14 cellular contexts compared by ENCODE assay signal in genomic region chr9:123725389-123725788, GRCh38.
A peak's percentile ranks its signal among the peaks of the same experiment; 100 is the strongest.
DNase-seq lines count a peak whose midpoint lies in the region; ATAC-seq and TF ChIP-seq lines count a peak whose summit lies in the region.
"Had no signal": no experiment of that assay in that cellular context is flagged by ENCODE, and none has a peak within 500 bp of the region (broad histone marks: within the 10 kb centered on the region; RNA-seq: fewer than 3 reads in every experiment).

No MANE protein-coding gene starts in this region.

- H3K23ac ChIP-seq in IMR-90 (ENCODE audit: low read depth, low read length) = no peak overlapping the region

- no peak overlapping the region for H3K4me2 ChIP-seq in IMR-90 (ENCODE audit: low read depth, low read length)

- H3K4me3 ChIP-seq in IMR-90 (ENCODE audit: insufficient read depth, low read depth, low read length) = no peak overlapping the region
- no peak overlapping the region for H3K4me3 ChIP-seq in CD4-positive, alpha-beta memory T cell (ENCODE audit: low read length in 2 of 2)
- H3K4me3 ChIP-seq: skin epidermis, thoracic aorta had no signal

- H3K9me3 Mint-ChIP-seq in brain (peaks cover 49 to 72% (median 63%) of the 10 kb centered on the region in 5 experiments), osteocyte (ENCODE audit: unreplicated experiment) (peaks cover 23% of the 10 kb centered on the region)
- peaks cover 7 to 28% (median 21%) of the 10 kb centered on the region in 8 donors for H3K9me3 Mint-ChIP-seq in CD4-positive, alpha-beta memory T cell

- H3K36me3 Mint-ChIP-seq in brain = peaks cover 82% of the 10 kb centered on the region
- peaks cover 32 to 58% of the 10 kb centered on the region in 2 donors for H3K36me3 Mint-ChIP-seq in CD4-positive, alpha-beta memory T cell
- H3K36me3 Mint-ChIP-seq in osteocyte (ENCODE audit: unreplicated experiment) = peaks cover 22% of the 10 kb centered on the region

- H3K27ac ChIP-seq in IMR-90 (ENCODE audit: insufficient read depth, low read length) (no peak overlapping the region), substantia nigra (ENCODE audit: low read depth, low read length, poor library complexity, severe bottlenecking) (no peak overlapping the region)
- no peak overlapping the region for H3K27ac ChIP-seq in CD4-positive, alpha-beta memory T cell (ENCODE audit: low read depth, low read length)
- H3K27ac ChIP-seq: skin epidermis, thoracic aorta had no signal

- WGBS in IMR-90 (ENCODE audit: extremely low coverage in 2 of 2, insufficient read length in 1 of 2), 2 experiments = 49% methylated on average over 3 of the region's 8 CpGs; no CpG with 5 or more reads in 1 of the 2 experiments

- H4K20me1 ChIP-seq in IMR-90 (ENCODE audit: insufficient read depth, low read length) = no peaks in the 10 kb centered on the region

- no peak overlapping the region for H2AFZ ChIP-seq in IMR-90 (replicated peaks; ENCODE audit: low read length, poor library complexity)

- peak; percentile 17; the same call in 1 of the 2 replicates for ATAC-seq in IMR-90 (ENCODE audit: low read depth)

- no peak overlapping the region for H2AK5ac ChIP-seq in IMR-90 (ENCODE audit: low read depth, low read length)

- no peak overlapping the region for H2BK15ac ChIP-seq in IMR-90 (ENCODE audit: low read depth, low read length)

- no peak overlapping the region for H3K9ac ChIP-seq in IMR-90 (ENCODE audit: low read depth, low read length)

- no peak overlapping the region for H2BK20ac ChIP-seq in IMR-90 (ENCODE audit: low read depth, low read length)

- in situ Hi-C loops in IMR-90 (cut with MboI; ENCODE audit: low sequenced_read_pairs) = no loop called here

- DNase-seq in IMR-90 (peak; percentile 13), hypothalamus (lab: John Stamatoyannopoulos, UW) (peak in 35 of 51 donors; percentile 1 to 74 (median 36)), substantia nigra (lab: John Stamatoyannopoulos, UW) (peak in 39 of 49 donors; percentile 5 to 65 (median 33)), osteocyte (ENCODE audit: extremely low spot score, unreplicated experiment) (no peak), SIG-M5 treated with dmso at 0.1 percent for 504 hours (lab: John Stamatoyannopoulos, UW; ENCODE audit: unreplicated experiment) (no peak)
- DNase-seq in CD4-positive, alpha-beta memory T cell = no peak
- DNase-seq: activated CD4-positive, alpha-beta T cell treated with anti-CD3 and anti-CD28 coated beads for 48 hours; Kasumi-1; NCI-H2081; OCI-M1 had no signal

- BruUV-seq in IMR-90 (replicated peaks; lab: Mats Ljungman, UMichigan) = no TSS peak

- no peak overlapping the region for H4K8ac ChIP-seq in IMR-90 (ENCODE audit: low read depth in 2 of 2, low read length in 2 of 2)

- no peaks in the 10 kb centered on the region for H3K27me3 ChIP-seq in IMR-90 (ENCODE audit: control insufficient read depth, insufficient read depth, low read length)
- no peaks in the 10 kb centered on the region for H3K27me3 ChIP-seq in CD4-positive, alpha-beta memory T cell (ENCODE audit: insufficient read depth, low read length)

- H4K5ac ChIP-seq in IMR-90 (ENCODE audit: low read depth, low read length) = no peak overlapping the region

- H3K36me3 ChIP-seq in IMR-90 (ENCODE audit: control insufficient read depth, insufficient read depth, low read length) = no peaks in the 10 kb centered on the region
- H3K36me3 ChIP-seq in CD4-positive, alpha-beta memory T cell (ENCODE audit: insufficient read depth, low read length) = no peaks in the 10 kb centered on the region
- H3K36me3 ChIP-seq: thoracic aorta had no signal

- no peak overlapping the region for H3K18ac ChIP-seq in IMR-90 (ENCODE audit: low read depth, low read length)

- H3K14ac ChIP-seq in IMR-90 (replicated peaks; ENCODE audit: low read depth, low read length) = no peak overlapping the region

- H2BK5ac ChIP-seq in IMR-90 (ENCODE audit: low read depth, low read length, poor library complexity, severe bottlenecking) = no peak overlapping the region

- H2BK120ac ChIP-seq in IMR-90 (ENCODE audit: low read depth, low read length) = no peak overlapping the region

- peaks cover 0 to 4% of the 10 kb centered on the region in 2 experiments; a peak in 1 of 4 replicates for H3K79me1 ChIP-seq in IMR-90 (ENCODE audit: low read depth in 1 of 2, low read length in 2 of 2)

- no peak overlapping the region for H3K56ac ChIP-seq in IMR-90 (ENCODE audit: extremely low read depth, insufficient read depth, low read length)

- H2AK9ac ChIP-seq in IMR-90 (replicated peaks; ENCODE audit: low read depth, low read length, poor library complexity) = no peak overlapping the region

- intact Hi-C loops in IMR-90 (cut with micrococcal nuclease) = loop anchor here (10.0 kb wide), 1 partner anchor 529 kb away; the partner anchor contains the start of gene NEK6
- intact Hi-C loops in CD4-positive, alpha-beta memory T cell (cut with micrococcal nuclease) = no loop called here

- H3K4me1 ChIP-seq in IMR-90 (ENCODE audit: control insufficient read depth, insufficient read depth, low read length) = no peaks in the 10 kb centered on the region
- H3K4me1 ChIP-seq in CD4-positive, alpha-beta memory T cell (ENCODE audit: insufficient read depth, low read length) = no peaks in the 10 kb centered on the region

- POLR2A ChIA-PET in IMR-90 (lab: Charles Lee; ENCODE audit: unreplicated experiment) = no interaction called here
- POLR2A ChIA-PET in CD4-positive, alpha-beta memory T cell (lab: Charles Lee; ENCODE audit: partially characterized antibody) = no interaction called here

- TF ChIP-seq RAD21 in IMR-90 (IDR thresholded peaks at IDR 0.05; ENCODE audit: low read length) = no peak

- H3K9me1 ChIP-seq in IMR-90 (ENCODE audit: insufficient read depth, low read length) = no peaks in the 10 kb centered on the region

- CTCF ChIA-PET in IMR-90 (lab: Yijun Ruan, JAX) = interaction anchor here (0.7 to 1.8 kb wide), 2 partner anchors 49 to 315 kb away, joined by 3 to 9 read pairs; no protein-coding TSS in a partner anchor
- CTCF ChIA-PET in CD4-positive, alpha-beta memory T cell (lab: Charles Lee; ENCODE audit: partially characterized antibody) = no interaction called here

- H3K27me3 Mint-ChIP-seq in brain (peaks cover 3% of the 10 kb centered on the region), osteocyte (ENCODE audit: unreplicated experiment) (no peaks in the 10 kb centered on the region)
- H3K27me3 Mint-ChIP-seq in CD4-positive, alpha-beta memory T cell = no peaks in the 10 kb centered on the region

- no peak overlapping the region for H4K91ac ChIP-seq in IMR-90 (ENCODE audit: insufficient read depth, low read depth, low read length)

- H3K27ac Mint-ChIP-seq in brain = peak overlapping the region in 4 of 5 experiments; percentile 17 to 76 (median 35)
- H3K27ac Mint-ChIP-seq in CD4-positive, alpha-beta memory T cell = no peak overlapping the region
- H3K27ac Mint-ChIP-seq in osteocyte (ENCODE audit: unreplicated experiment) = no peak overlapping the region
- H3K27ac Mint-ChIP-seq: T-helper 1 cell treated with Interleukin-12 subunit alpha and Interleukin-12 subunit beta and Interleukin-4 antibody, amounts not matched to agents 30 μg/mL and 1 μg/mL, for 36 hours had no signal

- no peak overlapping the region for H3K4ac ChIP-seq in IMR-90 (ENCODE audit: low read depth, low read length)

- TF ChIP-seq CTCF in IMR-90 (conservative IDR thresholded peaks at IDR 0.05; ENCODE audit: low read depth, low read length) (no peak), brain (conservative IDR thresholded peaks at IDR 0.05) (no peak), osteocyte (IDR thresholded peaks at IDR 0.05) (no peak)

- TF ChIP-seq POLR2A in IMR-90 (IDR thresholded peaks at IDR 0.05; ENCODE audit: low read depth, low read length) = no peak

- dilution Hi-C loops in IMR-90 (cut with HindIII; ENCODE audit: low sequenced_read_pairs, unreplicated experiment) = no loop called here

- H3K4me3 Mint-ChIP-seq in brain (peak overlapping the region in 2 of 5 experiments; percentile 69 to 72), osteocyte (ENCODE audit: unreplicated experiment) (no peak overlapping the region)
- no peak overlapping the region for H3K4me3 Mint-ChIP-seq in CD4-positive, alpha-beta memory T cell
- H3K4me3 Mint-ChIP-seq: T-helper 1 cell treated with Interleukin-12 subunit alpha and Interleukin-12 subunit beta and Interleukin-4 antibody, amounts not matched to agents 30 μg/mL and 1 μg/mL, for 36 hours had no signal

- H3K9me3 ChIP-seq in IMR-90 (ENCODE audit: control insufficient read depth, insufficient read depth, low read length) = peaks cover 4% of the 10 kb centered on the region; the same call in 1 of the 2 replicates
- H3K9me3 ChIP-seq in CD4-positive, alpha-beta memory T cell (ENCODE audit: control insufficient read depth in 1 of 2, low read length in 2 of 2) = no peaks in the 10 kb centered on the region
- H3K9me3 ChIP-seq: thoracic aorta had no signal

- peaks cover 24% of the 10 kb centered on the region for H3K4me1 Mint-ChIP-seq in brain
- peaks cover 0 to 8% (median 2%) of the 10 kb centered on the region in 4 donors for H3K4me1 Mint-ChIP-seq in CD4-positive, alpha-beta memory T cell
- peaks cover 1% of the 10 kb centered on the region for H3K4me1 Mint-ChIP-seq in osteocyte (ENCODE audit: unreplicated experiment)

TF ChIP-seq in IMR-90, 13 proteins besides CTCF, POLR2A, EP300 and RAD21:
- TF ChIP-seq MAFK (IDR thresholded peaks at IDR 0.05; ENCODE audit: low read depth, low read length) = no peak
- no peak for TF ChIP-seq MAZ (IDR thresholded peaks at IDR 0.05; ENCODE audit: borderline replicate concordance, low read depth, low read length)
TF ChIP-seq in IMR-90: peak in this region for 0.

Comparison
In these comparisons a context has a peak if more than half of its experiments do, and no peak if none do; other contexts are left out.
1. DNase-seq: peak in IMR-90 (single experiment), hypothalamus (35 of 51) and substantia nigra (39 of 49); none in CD4-positive, alpha-beta memory T cell (0 of 5), osteocyte (single experiment) and SIG-M5 treated with dmso at 0.1 percent for 504 hours (single experiment).
2. H3K27ac Mint-ChIP-seq: peak in brain (4 of 5); none in CD4-positive, alpha-beta memory T cell (0 of 7) and osteocyte (single experiment).